In the genomic region with DNA sequence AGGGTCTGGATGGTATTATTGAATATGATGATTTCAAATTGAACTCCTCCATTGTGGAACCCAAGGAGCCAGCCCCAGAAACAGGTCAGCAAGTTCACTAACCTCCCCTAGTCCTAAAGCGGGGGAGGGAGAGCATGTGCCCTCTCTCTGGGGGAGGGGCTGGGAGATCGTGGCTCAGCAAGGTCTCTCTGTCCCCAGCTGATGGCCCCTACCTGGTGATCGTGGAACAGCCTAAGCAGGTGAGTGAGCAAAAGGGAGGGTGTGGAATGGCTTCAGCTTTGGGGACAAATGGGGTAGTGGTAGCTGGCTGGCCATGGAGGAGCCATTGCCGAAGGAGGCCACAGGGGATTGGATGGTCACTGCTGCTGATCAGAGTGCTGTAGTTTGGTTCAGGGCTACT, we compare ENCODE assay signal across 8 cellular contexts. TPM values are rescaled to one million over a fixed set of nuclear protein-coding genes. Genes with fewer than 3 reads are reported as not detected.
DNase-seq lines count a peak whose midpoint lies in the region; FAIRE-seq and TF ChIP-seq lines count a peak whose summit lies in the region.

No MANE protein-coding gene starts in this region.

- H3K27me3 ChIP-seq in CD4-positive, alpha-beta memory T cell (ENCODE audit: insufficient read depth, low read length): no peaks in the 10 kb centered on the region
- H3K27me3 ChIP-seq in PC-9 (ENCODE audit: insufficient read depth, low read depth) (no peaks in the 10 kb centered on the region), endothelial cell of umbilical vein (ENCODE audit: control insufficient read depth in 2 of 2, insufficient read depth in 2 of 2, low read length in 2 of 2) (peaks cover 2 to 4% of the 10 kb centered on the region in 2 experiments), ovary (no peaks in the 10 kb centered on the region)

- peak overlapping the region; percentile 44 for H3K9ac ChIP-seq in endothelial cell of umbilical vein (replicated peaks; ENCODE audit: extremely low read depth, insufficient read depth, low read length)

- H3K27ac ChIP-seq in CD4-positive, alpha-beta memory T cell (ENCODE audit: low read depth, low read length): peak overlapping the region; percentile 100
- peak overlapping the region; percentile 49 for H3K27ac ChIP-seq in PC-9
- peak overlapping the region; percentile 51 for H3K27ac ChIP-seq in endothelial cell of umbilical vein (ENCODE audit: insufficient read depth, low read depth, low read length)
- H3K27ac ChIP-seq in ovary: peak overlapping the region; percentile 92 to 97

- H3K9me1 ChIP-seq in endothelial cell of umbilical vein (replicated peaks; ENCODE audit: control insufficient read depth, extremely low read depth, insufficient read depth, low read length): no peaks in the 10 kb centered on the region

- H3K4me3 ChIP-seq in CD4-positive, alpha-beta memory T cell (ENCODE audit: low read length in 2 of 2): peak overlapping the region; percentile 50 to 97
- H3K4me3 ChIP-seq in PC-9 (peak overlapping the region; percentile 77), endothelial cell of umbilical vein (replicated peaks in 1 of 3; ENCODE audit: insufficient read depth in 1 of 3, low read depth in 1 of 3, low read length in 3 of 3) (peak overlapping the region; percentile 17 to 53 (median 31)), ovary (peak overlapping the region; percentile 75)

- H3F3A ChIP-seq in PC-9 (ENCODE audit: insufficient read depth, low read depth): no peaks in the 10 kb centered on the region; the same call in 1 of the 2 replicates

- WGBS in ovary, 3 donors: 35 to 37% (median 35%) methylated on average over 4 of the region's 4 CpGs

- peaks cover 0 to 2% (median 0%) of the 10 kb centered on the region in 8 donors for H3K9me3 Mint-ChIP-seq in CD4-positive, alpha-beta memory T cell

- no peak for TF ChIP-seq EP300 in ovary (IDR thresholded peaks at IDR 0.05)

- H4K20me1 ChIP-seq in PC-9 (ENCODE audit: insufficient read depth): no peaks in the 10 kb centered on the region
- H4K20me1 ChIP-seq in endothelial cell of umbilical vein (replicated peaks; ENCODE audit: control insufficient read depth, extremely low read depth, insufficient read depth, low read length): no peaks in the 10 kb centered on the region

- H3K4me3 Mint-ChIP-seq in CD4-positive, alpha-beta memory T cell: peak overlapping the region; percentile 94 to 98 (median 96)

- no peak for TF ChIP-seq CTCF in PC-9 (conservative IDR thresholded peaks at IDR 0.05)
- no peak for TF ChIP-seq CTCF in endothelial cell of umbilical vein (IDR thresholded peaks at IDR 0.05; ENCODE audit: extremely low read depth in 1 of 2, insufficient read depth in 1 of 2, low read depth in 1 of 2, low read length in 2 of 2)
- no peak for TF ChIP-seq CTCF in ovary (IDR thresholded peaks at IDR 0.05)
- TF ChIP-seq CTCF in GM20000 (IDR thresholded peaks at IDR 0.05; ENCODE audit: extremely low read depth, missing control alignments): no peak

- peaks cover 23 to 76% (median 41%) of the 10 kb centered on the region in 4 donors for H3K4me1 Mint-ChIP-seq in CD4-positive, alpha-beta memory T cell

- H3K4me2 ChIP-seq in PC-9: peak overlapping the region; percentile 91
- H3K4me2 ChIP-seq in endothelial cell of umbilical vein (ENCODE audit: insufficient read depth, low read length): peak overlapping the region; percentile 33

- H3K9me2 ChIP-seq in PC-9 (ENCODE audit: insufficient read depth): no peaks in the 10 kb centered on the region

- dilution Hi-C loops in endothelial cell of umbilical vein (cut with MboI; ENCODE audit: extremely low pct_ligation_motif_present, low sequenced_read_pairs): no loop called here

- DNase-seq in CD4-positive, alpha-beta memory T cell: no peak
- DNase-seq in PC-9 (no peak), endothelial cell of umbilical vein (ENCODE audit: low read depth, low spot score) (no peak), ovary (no peak), NCI-H524 treated with DMSO at 0.1 percent for 48 hours (lab: John Stamatoyannopoulos, UW) (no peak), DMS79 (lab: John Stamatoyannopoulos, UW) (no peak), GM20000 (ENCODE audit: low spot score) (no peak), DMS53 treated with DMSO at 0.1 percent for 48 hours (lab: John Stamatoyannopoulos, UW; ENCODE audit: unreplicated experiment) (no peak)

- H3K36me3 Mint-ChIP-seq in CD4-positive, alpha-beta memory T cell: peaks cover 7 to 52% of the 10 kb centered on the region in 2 donors

- H2AFZ ChIP-seq in PC-9 (no peak overlapping the region), endothelial cell of umbilical vein (ENCODE audit: low read depth, low read length) (no peak overlapping the region)

- BruUV-seq in PC-9 (replicated peaks; lab: Mats Ljungman, UMichigan) (TSS peak; percentile 55), endothelial cell of umbilical vein (replicated peaks; lab: Mats Ljungman, UMichigan) (no TSS peak)

- H3K79me2 ChIP-seq in PC-9 (ENCODE audit: low read depth) (peaks cover 5% of the 10 kb centered on the region; the same call in 1 of the 2 replicates), endothelial cell of umbilical vein (ENCODE audit: control insufficient read depth, insufficient read depth, low read length) (no peaks in the 10 kb centered on the region)

- peak overlapping the region; percentile 98 to 100 (median 100) for H3K27ac Mint-ChIP-seq in CD4-positive, alpha-beta memory T cell

- H3K27me3 Mint-ChIP-seq in CD4-positive, alpha-beta memory T cell: no peaks in the 10 kb centered on the region

- CTCF ChIA-PET in CD4-positive, alpha-beta memory T cell (lab: Charles Lee; ENCODE audit: partially characterized antibody): interaction anchor here (2.0 to 10.3 kb wide), 3 partner anchors 13 to 166 kb away, joined by 7 to 88 read pairs (median 48); no protein-coding TSS in a partner anchor
- CTCF ChIA-PET in PC-9 (lab: Charles Lee): interaction anchor here (0.6 kb wide), 2 partner anchors 18 to 167 kb away, joined by 3 to 4 read pairs; no protein-coding TSS in a partner anchor
- CTCF ChIA-PET in endothelial cell of umbilical vein (lab: Charles Lee): interaction anchor here (0.7 to 9.2 kb wide), 7 partner anchors 11 to 228 kb away, joined by 3 to 168 read pairs (median 4); no protein-coding TSS in a partner anchor

- TF ChIP-seq POLR2A in endothelial cell of umbilical vein (IDR thresholded peaks at IDR 0.05; ENCODE audit: low read depth, low read length): no peak
- TF ChIP-seq POLR2A in ovary (IDR thresholded peaks at IDR 0.05): no peak

- POLR2A ChIA-PET in CD4-positive, alpha-beta memory T cell (lab: Charles Lee; ENCODE audit: partially characterized antibody): interaction anchor here (0.6 to 8.3 kb wide), 11 partner anchors 9 to 277 kb away, joined by 3 to 122 read pairs (median 4); partner anchors contain the start of genes ACTR1A, C10orf95, FBXL15 and SUFU
- POLR2A ChIA-PET in PC-9 (lab: Charles Lee; ENCODE audit: unreplicated experiment): no interaction called here
- POLR2A ChIA-PET in endothelial cell of umbilical vein (lab: Charles Lee): no interaction called here

- no peaks in the 10 kb centered on the region for H3K9me3 ChIP-seq in CD4-positive, alpha-beta memory T cell (ENCODE audit: control insufficient read depth in 1 of 2, low read length in 2 of 2)
- H3K9me3 ChIP-seq in PC-9 (ENCODE audit: insufficient read depth, low read depth): no peaks in the 10 kb centered on the region
- no peaks in the 10 kb centered on the region for H3K9me3 ChIP-seq in endothelial cell of umbilical vein (replicated peaks; ENCODE audit: control insufficient read depth, insufficient read depth, low read length)
- H3K9me3 ChIP-seq in ovary: no peaks in the 10 kb centered on the region

- no peak for FAIRE-seq in endothelial cell of umbilical vein (lab: Jason Lieb, UNC)

- peaks cover 29% of the 10 kb centered on the region for H3K36me3 ChIP-seq in CD4-positive, alpha-beta memory T cell (ENCODE audit: insufficient read depth, low read length)
- H3K36me3 ChIP-seq in PC-9 (ENCODE audit: low read depth) (no peaks in the 10 kb centered on the region), endothelial cell of umbilical vein (ENCODE audit: control insufficient read depth in 2 of 2, extremely low read depth in 1 of 2, insufficient read depth in 2 of 2, low read length in 2 of 2) (peaks cover 0 to 22% of the 10 kb centered on the region in 2 experiments), ovary (no peaks in the 10 kb centered on the region)

- intact Hi-C loops in CD4-positive, alpha-beta memory T cell (cut with micrococcal nuclease): loop anchor here (5.0 kb wide), 1 partner anchor 521 kb away; the partner anchor contains the start of gene CNNM2
- intact Hi-C loops in PC-9 (cut with micrococcal nuclease; ENCODE audit: unreplicated experiment) (loop anchor here (10.0 kb wide), 1 partner anchor 249 kb away; the partner anchor contains the start of gene TRIM8), endothelial cell of umbilical vein (cut with micrococcal nuclease) (no loop called here), ovary (cut with DNase I) (loop anchor here in 1 of 4 donors (5.0 to 10.0 kb wide), 2 partner anchors 86 to 189 kb away; no protein-coding TSS in a partner anchor)

- peaks cover 53% of the 10 kb centered on the region for H3K4me1 ChIP-seq in CD4-positive, alpha-beta memory T cell (ENCODE audit: insufficient read depth, low read length)
- 0 out of 2 replicates have a peak, but pooled peaks cover 7% of the 10 kb centered on the region for H3K4me1 ChIP-seq in PC-9 (replicated peaks; ENCODE audit: insufficient read depth)
- H3K4me1 ChIP-seq in endothelial cell of umbilical vein (ENCODE audit: control insufficient read depth, extremely low read depth, insufficient read depth, low read length): peaks cover 17% of the 10 kb centered on the region
- peaks cover 11% of the 10 kb centered on the region for H3K4me1 ChIP-seq in ovary (ENCODE audit: insufficient read depth)

RNA-seq across cellular contexts. Expression of gene NFKB2, which starts 0.7 kb away (rescaled TPM):
- total RNA-seq in CD4-positive, alpha-beta memory T cell: 100 to 1,000 TPM; 146 to 147 TPM
- polyA plus RNA-seq in CD4-positive, alpha-beta memory T cell: 10 to 100 TPM in 1 of 2 donors, 1 to 10 TPM in 1; 6.6 to 25.2 TPM
- total RNA-seq in PC-9 (2021) (26.3 and 30.8 TPM in 2 replicates), endothelial cell of umbilical vein (21.9 and 25.6 TPM in 2 replicates), ovary (10 to 100 TPM; 18.5 to 42.6 (median 35.9) TPM)
- polyA plus RNA-seq in endothelial cell of umbilical vein (21.0 and 23.0 TPM in 2 replicates), ovary (10 to 100 TPM; 16.3 to 20.5 TPM)
- polyA plus RNA-seq in endothelial cell of umbilical vein (2011; cell fraction: cytosol; rRNA removed): 13.8 and 20.2 TPM in 2 replicates
- polyA plus RNA-seq in endothelial cell of umbilical vein (2011; cell fraction: nucleus; rRNA removed): 53.7 and 67.4 TPM in 2 replicates
- polyA plus RNA-seq in endothelial cell of umbilical vein (2012): 17.7 and 31.9 TPM in 2 replicates
- polyA minus RNA-seq in endothelial cell of umbilical vein: 9.5 and 11.2 TPM in 2 replicates
- 27.7 TPM for polyA minus RNA-seq in endothelial cell of umbilical vein (2011; cell fraction: cytosol; rRNA and poly(A)+ RNA removed)
- polyA minus RNA-seq in endothelial cell of umbilical vein (2011; cell fraction: nucleus; rRNA and poly(A)+ RNA removed): 11.3 and 18.8 TPM in 2 replicates

RNA-seq across cellular contexts. Expression of gene PSD, which starts 22.3 kb away (rescaled TPM):
- 1 to 10 TPM; 4.9 to 5.4 TPM for total RNA-seq in CD4-positive, alpha-beta memory T cell
- polyA plus RNA-seq in CD4-positive, alpha-beta memory T cell: 1 to 10 TPM; 2.1 to 2.7 TPM
- total RNA-seq in PC-9 (2021): 1.6 and 2.3 TPM in 2 replicates
- total RNA-seq in endothelial cell of umbilical vein: 0.18 and 0.40 TPM in 2 replicates
- 0.08 and 0.10 TPM in 2 replicates for polyA plus RNA-seq in endothelial cell of umbilical vein
- polyA plus RNA-seq in endothelial cell of umbilical vein (2011; cell fraction: cytosol; rRNA removed): 0.07 TPM in 1 of 2 replicates, not detected in the other
- 0.24 and 0.29 TPM in 2 replicates for polyA plus RNA-seq in endothelial cell of umbilical vein (2011; cell fraction: nucleus; rRNA removed)
- 0.86 and 2.6 TPM in 2 replicates for polyA plus RNA-seq in endothelial cell of umbilical vein (2012)
- polyA minus RNA-seq in endothelial cell of umbilical vein: not detected in 2 replicates
- not detected for polyA minus RNA-seq in endothelial cell of umbilical vein (2011; cell fraction: cytosol; rRNA and poly(A)+ RNA removed)
- polyA minus RNA-seq in endothelial cell of umbilical vein (2011; cell fraction: nucleus; rRNA and poly(A)+ RNA removed): 0.29 TPM in 1 of 2 replicates, not detected in the other
- 10 to 100 TPM in 6 of 7 donors, 1 to 10 TPM in 1; 4.4 to 34.7 (median 24.5) TPM for total RNA-seq in ovary
- polyA plus RNA-seq in ovary: 10 to 100 TPM in 1 of 2 donors, 1 to 10 TPM in 1; 4.6 to 12.4 TPM

RNA-seq across cellular contexts. Expression of gene FBXL15, which starts 24.4 kb away (rescaled TPM):
- 10 to 100 TPM; 21.1 to 24.1 TPM for total RNA-seq in CD4-positive, alpha-beta memory T cell
- polyA plus RNA-seq in CD4-positive, alpha-beta memory T cell: 10 to 100 TPM; 27.5 to 44.5 TPM
- total RNA-seq in PC-9 (2021) (6.2 and 12.7 TPM in 2 replicates), endothelial cell of umbilical vein (9.9 and 10.7 TPM in 2 replicates), ovary (10 to 100 TPM; 13.5 to 31.1 (median 19.3) TPM)
- polyA plus RNA-seq in endothelial cell of umbilical vein (15.3 and 21.6 TPM in 2 replicates), ovary (10 to 100 TPM in 1 of 2 donors, under 1 TPM in 1; 0.25 to 17.9 TPM)
- polyA plus RNA-seq in endothelial cell of umbilical vein (2011; cell fraction: cytosol; rRNA removed): 5.9 and 10.1 TPM in 2 replicates
- polyA plus RNA-seq in endothelial cell of umbilical vein (2011; cell fraction: nucleus; rRNA removed): 11.6 and 11.7 TPM in 2 replicates
- polyA plus RNA-seq in endothelial cell of umbilical vein (2012): 4.3 and 6.2 TPM in 2 replicates
- polyA minus RNA-seq in endothelial cell of umbilical vein: 1.4 and 2.0 TPM in 2 replicates
- polyA minus RNA-seq in endothelial cell of umbilical vein (2011; cell fraction: cytosol; rRNA and poly(A)+ RNA removed): 8.5 TPM
- polyA minus RNA-seq in endothelial cell of umbilical vein (2011; cell fraction: nucleus; rRNA and poly(A)+ RNA removed): 1.5 and 1.8 TPM in 2 replicates

RNA-seq across cellular contexts. Expression of gene CUEDC2, which starts 36.1 kb away (rescaled TPM):
- 10 to 100 TPM; 27.2 to 30.8 TPM for total RNA-seq in CD4-positive, alpha-beta memory T cell
- polyA plus RNA-seq in CD4-positive, alpha-beta memory T cell: 10 to 100 TPM; 52.0 to 57.5 TPM
- total RNA-seq in PC-9 (2021) (46.2 and 57.7 TPM in 2 replicates), endothelial cell of umbilical vein (61.5 and 62.6 TPM in 2 replicates), ovary (10 to 100 TPM; 47.7 to 70.8 (median 61.7) TPM)
- polyA plus RNA-seq in endothelial cell of umbilical vein (82.3 and 96.7 TPM in 2 replicates), ovary (10 to 100 TPM; 34.7 to 76.5 TPM)
- 79.5 and 108 TPM in 2 replicates for polyA plus RNA-seq in endothelial cell of umbilical vein (2011; cell fraction: cytosol; rRNA removed)
- polyA plus RNA-seq in endothelial cell of umbilical vein (2011; cell fraction: nucleus; rRNA removed): 119 and 127 TPM in 2 replicates
- polyA plus RNA-seq in endothelial cell of umbilical vein (2012): 56.6 and 83.3 TPM in 2 replicates
- polyA minus RNA-seq in endothelial cell of umbilical vein: 26.5 and 27.4 TPM in 2 replicates
- polyA minus RNA-seq in endothelial cell of umbilical vein (2011; cell fraction: cytosol; rRNA and poly(A)+ RNA removed): 32.0 TPM
- polyA minus RNA-seq in endothelial cell of umbilical vein (2011; cell fraction: nucleus; rRNA and poly(A)+ RNA removed): 7.5 and 12.2 TPM in 2 replicates

RNA-seq across cellular contexts. Expression of gene C10orf95, which starts 55.1 kb away (rescaled TPM):
- total RNA-seq in CD4-positive, alpha-beta memory T cell: 1 to 10 TPM in 1 of 2 experiments, under 1 TPM in 1; 0.89 to 1.6 TPM
- polyA plus RNA-seq in CD4-positive, alpha-beta memory T cell: under 1 TPM; 0.41 to 0.42 TPM
- total RNA-seq in PC-9 (2021): 1.0 and 1.4 TPM in 2 replicates
- total RNA-seq in endothelial cell of umbilical vein: not detected in 2 replicates
- polyA plus RNA-seq in endothelial cell of umbilical vein: 0.08 TPM in 1 of 2 replicates, not detected in the other
- polyA plus RNA-seq in endothelial cell of umbilical vein (2011; cell fraction: cytosol; rRNA removed): 0.04 TPM in 1 of 2 replicates, not detected in the other
- polyA plus RNA-seq in endothelial cell of umbilical vein (2011; cell fraction: nucleus; rRNA removed): not detected in 2 replicates
- polyA plus RNA-seq in endothelial cell of umbilical vein (2012): not detected in 2 replicates
- not detected in 2 replicates for polyA minus RNA-seq in endothelial cell of umbilical vein
- not detected for polyA minus RNA-seq in endothelial cell of umbilical vein (2011; cell fraction: cytosol; rRNA and poly(A)+ RNA removed)
- polyA minus RNA-seq in endothelial cell of umbilical vein (2011; cell fraction: nucleus; rRNA and poly(A)+ RNA removed): not detected in 2 replicates
- total RNA-seq in ovary: 10 to 100 TPM in 1 of 7 donors, 1 to 10 TPM in 1, under 1 TPM in 3, not detected in 2; 0.37 to 22.3 (median 0.60) TPM
- polyA plus RNA-seq in ovary: under 1 TPM in 1 of 2 donors, not detected in 1; 0.11 TPM

Comparison
In these comparisons a context has a peak if more than half of its experiments do, and no peak if none do; other contexts are left out.
1. H3K27ac ChIP-seq: peak in every context shown above with its lines; median percentile 100 in CD4-positive, alpha-beta memory T cell; 94 in ovary; 51 in endothelial cell of umbilical vein; 49 in PC-9.